1 cellular context compared by ENCODE assay signal in genomic region chr3:9900965-9901415, GRCh38.
TF ChIP-seq lines count a peak whose summit lies in the region.

No MANE protein-coding gene starts in this region.

TF ChIP-seq in WTC11, 78 proteins besides CTCF, POLR2A, EP300 and RAD21:
- TF ChIP-seq GABPB1 (CRISPR knock-in tag; IDR thresholded peaks at IDR 0.05), result peak; percentile 84
